ENCODE assay signal across 8 cellular contexts in the genomic region with DNA sequence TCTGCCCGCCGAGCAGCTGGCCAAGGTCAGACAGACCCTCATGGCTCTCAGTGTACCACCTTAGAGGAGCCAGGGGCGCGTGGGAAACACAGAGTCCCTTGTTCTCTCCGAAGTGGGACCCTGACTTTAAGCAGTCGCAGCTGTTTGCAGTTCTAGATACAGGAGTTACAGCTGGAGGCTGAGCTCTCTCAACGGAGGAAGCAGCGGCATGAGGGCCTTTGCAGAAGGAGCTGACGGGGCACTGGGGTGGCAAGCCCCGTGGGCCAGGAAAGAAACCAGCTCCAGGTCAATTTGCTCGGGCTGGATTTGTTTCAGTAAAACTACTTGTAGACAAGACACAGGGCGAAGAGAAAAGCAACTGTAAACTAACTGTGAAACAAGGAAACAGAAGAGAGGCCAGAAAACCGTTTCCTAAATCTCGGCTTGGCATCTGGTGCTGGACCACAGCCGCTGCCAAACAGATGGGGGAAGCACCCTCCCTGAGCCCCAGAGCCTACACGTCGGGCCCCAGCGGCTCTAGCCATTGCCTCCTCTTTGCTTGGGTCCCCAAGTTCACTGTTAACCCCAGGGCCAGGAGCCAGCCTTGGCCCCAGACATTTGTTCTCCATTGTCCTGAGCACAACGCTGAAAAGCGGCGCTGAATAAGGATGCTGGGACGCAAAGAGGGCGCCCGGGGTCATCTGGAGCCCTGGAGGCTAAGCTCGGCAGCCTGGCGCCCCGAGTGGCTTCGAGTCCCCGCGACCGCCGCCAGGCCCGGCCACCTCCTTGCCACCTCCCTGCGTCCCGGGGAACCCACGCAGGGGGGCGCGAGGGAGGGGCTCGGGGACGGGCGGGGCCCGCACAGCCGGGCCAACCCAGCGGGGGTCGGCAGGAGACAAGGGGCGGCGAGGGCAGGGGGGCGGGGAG. TPM values are rescaled to one million over a fixed set of nuclear protein-coding genes. Genes with fewer than 3 reads are reported as not detected.
DNase-seq lines count a peak whose midpoint lies in the region; ATAC-seq, FAIRE-seq and TF ChIP-seq lines count a peak whose summit lies in the region.

No MANE protein-coding gene starts in this region.

- CTCF ChIA-PET in HEK293 (lab: Yijun Ruan, JAX) (no interaction called here), K562 (lab: Yijun Ruan, JAX; ENCODE audit: low intra/inter-chr PET ratio) (no interaction called here)

- H3K79me2 ChIP-seq in K562 (ENCODE audit: control insufficient read depth, insufficient read depth, low read length), result peaks cover 25% of the 10 kb centered on the region

- peak; percentile 52 for ATAC-seq in K562

- TF ChIP-seq CTCF in HEK293 (tag by site-specific recombination; IDR thresholded peaks at IDR 0.05), result no peak
- no peak for TF ChIP-seq CTCF in K562 (IDR thresholded peaks at IDR 0.05 in 2 of 3, conservative IDR thresholded peaks at IDR 0.05 in 1 of 3; ENCODE audit: insufficient read depth in 2 of 3, low read depth in 1 of 3, low read length in 3 of 3)

- H3K27me3 Mint-ChIP-seq in stimulated activated naive CD8-positive, alpha-beta T cell treated with anti-CD3 and anti-CD28 coated beads, Interleukin-15, Interleukin-2, amounts not matched to agents 100 ng/mL and 50 ng/mL, for 24 hours, result no peaks in the 10 kb centered on the region

- 57% methylated on average over 22 of the region's 48 CpGs for WGBS in K562 (ENCODE audit: insufficient coverage, low coverage, missing lambda C conversion rate)

- in situ Hi-C loops in K562 (cut with MboI), result no loop called here

- H3K27ac ChIP-seq in HEK293 (ENCODE audit: extremely low read depth, low read depth, low read length) (no peak overlapping the region), K562 (ENCODE audit: extremely low read depth, low read depth, low read length) (peak overlapping the region; percentile 36; the same call in 1 of the 3 replicates)

- POLR2A ChIA-PET in HEK293 (lab: Yijun Ruan, JAX), result interaction anchor here (0.6 to 3.1 kb wide), 4 partner anchors 11 to 176 kb away, joined by 4 to 36 read pairs (median 6); a partner anchor contains a TSS
- POLR2A ChIA-PET in K562 (lab: Yijun Ruan, JAX), result interaction anchor here (0.5 to 1.7 kb wide), 2 partner anchors 12 to 15 kb away, joined by 4 to 5 read pairs; no protein-coding TSS in a partner anchor

- H3K27me3 ChIP-seq in K562 (ENCODE audit: control insufficient read depth in 2 of 2, insufficient read depth in 2 of 2, low read length in 2 of 2), result no peaks in the 10 kb centered on the region

- intact Hi-C loops in K562 (cut with micrococcal nuclease), result no loop called here

- no peak for FAIRE-seq in K562 (lab: Jason Lieb, UNC)

- H3K36me3 Mint-ChIP-seq in stimulated activated naive CD8-positive, alpha-beta T cell treated with anti-CD3 and anti-CD28 coated beads, Interleukin-15, Interleukin-2, amounts not matched to agents 100 ng/mL and 50 ng/mL, for 24 hours (ENCODE audit: low read depth), result no peaks in the 10 kb centered on the region

- no peak for TF ChIP-seq POLR2A in K562 (conservative IDR thresholded peaks at IDR 0.05)

- H3K9me3 Mint-ChIP-seq in stimulated activated naive CD8-positive, alpha-beta T cell treated with anti-CD3 and anti-CD28 coated beads, Interleukin-15, Interleukin-2, amounts not matched to agents 100 ng/mL and 50 ng/mL, for 24 hours, result no peaks in the 10 kb centered on the region

- H3K4me1 ChIP-seq in HEK293 (ENCODE audit: control insufficient read depth, insufficient read depth, low read length), result peaks cover 7% of the 10 kb centered on the region
- peaks cover 6 to 43% of the 10 kb centered on the region in 2 experiments; a peak in 4 of 5 replicates for H3K4me1 ChIP-seq in K562 (replicated peaks in 1 of 2; ENCODE audit: control insufficient read depth in 2 of 2, insufficient read depth in 2 of 2, low read length in 2 of 2)

- no peaks in the 10 kb centered on the region for H3K9me1 ChIP-seq in K562 (ENCODE audit: control insufficient read depth, insufficient read depth, low read length)

- H3K27ac Mint-ChIP-seq in stimulated activated naive CD8-positive, alpha-beta T cell treated with anti-CD3 and anti-CD28 coated beads, Interleukin-15, Interleukin-2, amounts not matched to agents 100 ng/mL and 50 ng/mL, for 24 hours, result peak overlapping the region; percentile 73

- peak overlapping the region; percentile 46 for H3K4me2 ChIP-seq in K562 (ENCODE audit: insufficient read depth, low read length)

- H3K36me3 ChIP-seq in HEK293 (ENCODE audit: control insufficient read depth in 2 of 2, insufficient read depth in 1 of 2, low read length in 2 of 2), result no peaks in the 10 kb centered on the region
- H3K36me3 ChIP-seq in K562 (ENCODE audit: control insufficient read depth, insufficient read depth, low read length), result no peaks in the 10 kb centered on the region

- DNase-seq in EH (ENCODE audit: low read depth) (peak; percentile 15), NCI-H446 treated with DMSO at 0.1 percent for 48 hours (lab: John Stamatoyannopoulos, UW) (peak; percentile 45), K562 (ENCODE audit: extremely low read depth in 1 of 4, low spot score in 3 of 4) (peak in 2 of 4 experiments; percentile 27 to 76), inferior parietal cortex (ENCODE audit: extremely low spot score) (peak; percentile 39), NCI-H2029 (lab: John Stamatoyannopoulos, UW) (no peak)
- DNase-seq in stimulated activated CD4-positive, alpha-beta T cell treated with anti-CD3 and anti-CD28 coated beads, Interleukin-12 subunit alpha, Interleukin-12 subunit beta, amount 100 ng/mL, for 4 hours, result no peak

- H4K20me1 ChIP-seq in K562 (replicated peaks; ENCODE audit: control insufficient read depth, insufficient read depth, low read length), result no peaks in the 10 kb centered on the region

- BruUV-seq in K562 (replicated peaks; lab: Mats Ljungman, UMichigan), result no TSS peak

- peak overlapping the region; percentile 74 for H3K4me3 Mint-ChIP-seq in stimulated activated naive CD8-positive, alpha-beta T cell treated with anti-CD3 and anti-CD28 coated beads, Interleukin-15, Interleukin-2, amounts not matched to agents 100 ng/mL and 50 ng/mL, for 24 hours

- peaks cover 32% of the 10 kb centered on the region for H3K4me1 Mint-ChIP-seq in stimulated activated naive CD8-positive, alpha-beta T cell treated with anti-CD3 and anti-CD28 coated beads, Interleukin-15, Interleukin-2, amounts not matched to agents 100 ng/mL and 50 ng/mL, for 24 hours (ENCODE audit: low read depth)

- peak overlapping the region; percentile 55 for H3K4me3 ChIP-seq in HEK293 (ENCODE audit: low read depth, low read length)
- H3K4me3 ChIP-seq in K562, result peak overlapping the region; percentile 38

- no peak for TF ChIP-seq EP300 in K562 (IDR thresholded peaks at IDR 0.05; ENCODE audit: low read length)

- peak overlapping the region; percentile 34 to 88; a peak in 3 of 4 replicates for H3K9ac ChIP-seq in K562 (ENCODE audit: insufficient read depth in 1 of 2, low read depth in 2 of 2, low read length in 2 of 2)

- no peak for TF ChIP-seq RAD21 in K562 (CRISPR knock-in tag; conservative IDR thresholded peaks at IDR 0.05 in 1 of 2, IDR thresholded peaks at IDR 0.05 in 1 of 2)

- peak overlapping the region; percentile 33; the same call in 1 of the 2 replicates for H2AFZ ChIP-seq in K562 (ENCODE audit: low read depth, low read length)

- no peaks in the 10 kb centered on the region for H3K9me3 ChIP-seq in HEK293 (ENCODE audit: control insufficient read depth, insufficient read depth, low read depth, low read length)
- no peaks in the 10 kb centered on the region for H3K9me3 ChIP-seq in K562 (replicated peaks; ENCODE audit: control insufficient read depth, insufficient read depth, low read depth, low read length)

TF ChIP-seq in HEK293, 187 proteins besides CTCF, POLR2A, EP300 and RAD21 (continues in another document):
- TF ChIP-seq SP7 (tag by site-specific recombination; IDR thresholded peaks at IDR 0.05), result no peak

RNA-seq across cellular contexts. Expression of a gene that starts 0.9 kb away (rescaled TPM):
- total RNA-seq in K562 (2011; cell fraction: chromatin; rRNA removed; ENCODE audit: low replicate concordance), result 28.1 and 70.2 TPM in 2 replicates
- total RNA-seq in K562 (2011; cell fraction: nucleolus; rRNA removed), result 30.5 and 32.4 TPM in 2 replicates
- 22.4 and 23.7 TPM in 2 replicates for total RNA-seq in K562 (2011; cell fraction: nucleoplasm; rRNA removed)
- total RNA-seq in K562 (2014; rRNA removed), result 13.2 and 21.3 TPM in 2 replicates
- total RNA-seq in K562 (2014; rRNA removed; fragmentation: Illumina TruSeq; extraction: Trizol), result 4.4 and 5.9 TPM in 2 replicates
- total RNA-seq in K562 (2015; rRNA removed; fragmentation: Illumina TruSeq; extraction: Trizol), result 10.4 and 11.6 TPM in 2 replicates
- total RNA-seq in K562 (2021), result 20.8 and 21.0 TPM in 2 replicates
- polyA plus RNA-seq in K562 (2011; rRNA removed), result 8.8 and 9.9 TPM in 2 replicates
- 6.8 and 14.3 TPM in 2 replicates for polyA plus RNA-seq in K562 (2011; cell fraction: cytosol; rRNA removed)
- 27.9 and 60.4 TPM in 2 replicates for polyA plus RNA-seq in K562 (2011; cell fraction: nucleus; rRNA removed)
- polyA plus RNA-seq in K562 (2012), result 16.4 and 29.4 TPM in 2 replicates
- polyA plus RNA-seq in K562 (2014; fragmentation: Illumina TruSeq; extraction: Trizol), result 4.3 and 9.0 TPM in 2 replicates
- polyA plus RNA-seq in K562 (2014; fragmentation: Nextera tagmentation; extraction: Ambion mirVana), result under 1 TPM; 0.11 to 0.34 TPM
- polyA plus RNA-seq in K562 (2014; rRNA removed), result 14.6 and 16.6 TPM in 2 replicates
- 2.8 and 6.3 TPM in 2 replicates for polyA minus RNA-seq in K562 (2011; rRNA and poly(A)+ RNA removed)
- 10.2 and 13.9 TPM in 2 replicates for polyA minus RNA-seq in K562 (2011; cell fraction: cytosol; rRNA and poly(A)+ RNA removed)
- polyA minus RNA-seq in K562 (2011; cell fraction: nucleus; rRNA and poly(A)+ RNA removed), result 8.9 and 15.8 TPM in 2 replicates

RNA-seq across cellular contexts. Expression of a gene that starts 12.8 kb away (rescaled TPM):
- total RNA-seq in K562 (2011; cell fraction: chromatin; rRNA removed; ENCODE audit: low replicate concordance), result 71.0 and 136 TPM in 2 replicates
- total RNA-seq in K562 (2011; cell fraction: nucleolus; rRNA removed), result 63.5 and 70.5 TPM in 2 replicates
- 45.0 and 51.4 TPM in 2 replicates for total RNA-seq in K562 (2011; cell fraction: nucleoplasm; rRNA removed)
- 24.6 and 24.9 TPM in 2 replicates for total RNA-seq in K562 (2014; rRNA removed)
- 6.9 and 9.3 TPM in 2 replicates for total RNA-seq in K562 (2014; rRNA removed; fragmentation: Illumina TruSeq; extraction: Trizol)
- total RNA-seq in K562 (2015; rRNA removed; fragmentation: Illumina TruSeq; extraction: Trizol), result 12.5 and 12.7 TPM in 2 replicates
- 22.5 and 22.6 TPM in 2 replicates for total RNA-seq in K562 (2021)
- polyA plus RNA-seq in K562 (2011; rRNA removed), result 3.6 and 5.6 TPM in 2 replicates
- 3.3 and 6.4 TPM in 2 replicates for polyA plus RNA-seq in K562 (2011; cell fraction: cytosol; rRNA removed)
- polyA plus RNA-seq in K562 (2011; cell fraction: nucleus; rRNA removed), result 25.8 and 37.9 TPM in 2 replicates
- polyA plus RNA-seq in K562 (2012), result 14.4 and 14.8 TPM in 2 replicates
- 8.2 and 10.5 TPM in 2 replicates for polyA plus RNA-seq in K562 (2014; fragmentation: Illumina TruSeq; extraction: Trizol)
- under 1 TPM; 0.14 to 0.17 TPM for polyA plus RNA-seq in K562 (2014; fragmentation: Nextera tagmentation; extraction: Ambion mirVana)
- 12.8 and 14.6 TPM in 2 replicates for polyA plus RNA-seq in K562 (2014; rRNA removed)
- 5.2 and 6.5 TPM in 2 replicates for polyA minus RNA-seq in K562 (2011; rRNA and poly(A)+ RNA removed)
- polyA minus RNA-seq in K562 (2011; cell fraction: cytosol; rRNA and poly(A)+ RNA removed), result 6.4 and 8.4 TPM in 2 replicates
- 20.3 and 25.3 TPM in 2 replicates for polyA minus RNA-seq in K562 (2011; cell fraction: nucleus; rRNA and poly(A)+ RNA removed)

Comparison
In these comparisons a context has a peak if more than half of its experiments do, and no peak if none do; other contexts are left out.
1. DNase-seq: peak in EH (single experiment), NCI-H446 treated with DMSO at 0.1 percent for 48 hours (single experiment) and inferior parietal cortex (single experiment); none in NCI-H2029 (single experiment) and stimulated activated CD4-positive, alpha-beta T cell treated with anti-CD3 and anti-CD28 coated beads, Interleukin-12 subunit alpha, Interleukin-12 subunit beta, amount 100 ng/mL, for 4 hours (single experiment).